In genomic region chr9:131185924-131186323, GRCh38 we compare ENCODE assay signal across 17 cellular contexts.
DNase-seq lines count a peak whose midpoint lies in the region; ATAC-seq and TF ChIP-seq lines count a peak whose summit lies in the region.
"Had no signal": no experiment of that assay in that cellular context is flagged by ENCODE, and none has a peak within 500 bp of the region (broad histone marks: within the 10 kb centered on the region; RNA-seq: fewer than 3 reads in every experiment).

No MANE protein-coding gene starts in this region.

- H3K4me1 ChIP-seq in heart left ventricle, result peaks cover 0 to 4% (median 0%) of the 10 kb centered on the region in 12 donors

- H3K36me3 ChIP-seq in heart left ventricle, result peaks cover 2 to 97% (median 74%) of the 10 kb centered on the region in 9 donors

- H3K4me3 ChIP-seq in heart left ventricle, result no peak overlapping the region
- H3K4me3 ChIP-seq: GM23338 had no signal

- intact Hi-C loops in heart left ventricle (cut with DNase I) (loop anchor here in 3 of 10 donors (5.0 to 10.0 kb wide), 3 partner anchors 41 to 89 kb away; partner anchors contain the start of gene FAM78A (in 1 of the 3)), Right ventricle myocardium inferior (cut with DNase I) (no loop called here), left ventricle myocardium superior (cut with micrococcal nuclease) (loop anchor here (10.0 kb wide), 1 partner anchor 79 kb away; no protein-coding TSS in a partner anchor)

- WGBS in heart left ventricle, 4 donors, result 60 to 63% (median 63%) methylated on average over 3 of the region's 3 CpGs

- H3K4me3 Mint-ChIP-seq in WTC11 (no peak overlapping the region), T-cell (no peak overlapping the region)
- H3K4me3 Mint-ChIP-seq: B cell; CD4-positive, CD25-positive, alpha-beta regulatory T cell; CD8-positive, alpha-beta memory T cell; GM23338 had no signal

- CTCF ChIA-PET in WTC11 (lab: Charles Lee), result interaction anchor here (1.0 kb wide), 1 partner anchor 151 kb away, joined by 3 read pairs; no protein-coding TSS in a partner anchor
- CTCF ChIA-PET in T-cell (lab: Charles Lee), result interaction anchor here in 1 of 2 donors (1.0 kb wide), 1 partner anchor 8 kb away, joined by 4 read pairs; no protein-coding TSS in a partner anchor

- peak; percentile 47 to 75 (median 67) for ATAC-seq in heart left ventricle
- no peak for ATAC-seq in Right ventricle myocardium inferior
- ATAC-seq in WTC11, result no peak
- ATAC-seq in left ventricle myocardium superior, result peak; percentile 87
- ATAC-seq in T-cell (replicated peaks in 1 of 4), result no peak
- ATAC-seq: GM23338 had no signal

- H3K4me1 Mint-ChIP-seq in WTC11 (no peaks in the 10 kb centered on the region), T-cell (peaks cover 5 to 14% (median 7%) of the 10 kb centered on the region in 3 donors)
- H3K4me1 Mint-ChIP-seq: GM23338 had no signal

- peak overlapping the region; percentile 31; the same call in 1 of the 2 replicates for H3K27ac Mint-ChIP-seq in WTC11
- no peak overlapping the region for H3K27ac Mint-ChIP-seq in T-cell
- H3K27ac Mint-ChIP-seq: B cell, GM23338 had no signal

- TF ChIP-seq CTCF in heart left ventricle (IDR thresholded peaks at IDR 0.05) (no peak), WTC11 (IDR thresholded peaks at IDR 0.05) (no peak)

- no peaks in the 10 kb centered on the region for H3K9me3 ChIP-seq in heart left ventricle

- H3K27ac ChIP-seq in heart left ventricle, result no peak overlapping the region
- H3K27ac ChIP-seq: HL-60 had no signal

- H3K27me3 ChIP-seq in heart left ventricle, result no peaks in the 10 kb centered on the region

- no peak for TF ChIP-seq POLR2A in heart left ventricle (IDR thresholded peaks at IDR 0.05)

- no peak for DNase-seq in heart left ventricle
- no peak for DNase-seq in Right ventricle myocardium inferior (ENCODE audit: missing footprints)
- no peak for DNase-seq in WTC11 (ENCODE audit: low spot score)
- no peak for DNase-seq in left ventricle myocardium superior
- DNase-seq in pons (ENCODE audit: low spot score), result peak; percentile 26
- DNase-seq in T-cell, result no peak
- DNase-seq in D341Med (ENCODE audit: low spot score), result no peak
- DNase-seq in NCI-H2029 treated with DMSO at 0.1 percent for 48 hours (lab: John Stamatoyannopoulos, UW), result no peak
- DNase-seq: 8988T; C1 segment of cervical spinal cord; CD4-positive, CD25-positive, alpha-beta regulatory T cell; CD8-positive, alpha-beta memory T cell; COR-L47; HCEC 1CT had no signal

- POLR2A ChIA-PET in WTC11 (lab: Charles Lee), result no interaction called here
- POLR2A ChIA-PET in T-cell (lab: Charles Lee), result interaction anchor here in 1 of 2 donors (0.6 kb wide), 1 partner anchor 1483 kb away, joined by 5 read pairs; no protein-coding TSS in a partner anchor

- H3K27me3 Mint-ChIP-seq in WTC11 (ENCODE audit: low read depth) (no peaks in the 10 kb centered on the region), T-cell (no peaks in the 10 kb centered on the region)
- H3K27me3 Mint-ChIP-seq: B cell; CD4-positive, CD25-positive, alpha-beta regulatory T cell; CD8-positive, alpha-beta memory T cell had no signal

- H3K36me3 Mint-ChIP-seq in WTC11, result peaks cover 27% of the 10 kb centered on the region
- H3K36me3 Mint-ChIP-seq in T-cell, result peaks cover 54% of the 10 kb centered on the region

- H3K9me3 Mint-ChIP-seq in WTC11 (no peaks in the 10 kb centered on the region), T-cell (no peaks in the 10 kb centered on the region)
- H3K9me3 Mint-ChIP-seq: CD4-positive, CD25-positive, alpha-beta regulatory T cell; CD8-positive, alpha-beta memory T cell; GM23338 had no signal

TF ChIP-seq in WTC11, 78 proteins besides CTCF, POLR2A, EP300 and RAD21 (continues in another document):
- TF ChIP-seq ZNF121 (CRISPR knock-in tag; IDR thresholded peaks at IDR 0.05) (no peak), AFF4 (CRISPR knock-in tag; IDR thresholded peaks at IDR 0.05; ENCODE audit: borderline replicate concordance) (no peak), ZNF425 (CRISPR knock-in tag; conservative IDR thresholded peaks at IDR 0.05) (no peak), NFYB (CRISPR knock-in tag; conservative IDR thresholded peaks at IDR 0.05; ENCODE audit: low read depth) (no peak), AR (CRISPR knock-in tag; IDR thresholded peaks at IDR 0.05) (no peak), NR2C2 (CRISPR knock-in tag; IDR thresholded peaks at IDR 0.05) (no peak), EMX1 (CRISPR knock-in tag; IDR thresholded peaks at IDR 0.05) (no peak), ATF2 (CRISPR knock-in tag; IDR thresholded peaks at IDR 0.05; ENCODE audit: borderline replicate concordance, low read depth) (no peak), ATF3 (CRISPR knock-in tag; conservative IDR thresholded peaks at IDR 0.05) (no peak), TCF7 (CRISPR knock-in tag; IDR thresholded peaks at IDR 0.05; ENCODE audit: low read depth) (no peak)

Comparison
In these comparisons a context has a peak if more than half of its experiments do, and no peak if none do; other contexts are left out.
1. ATAC-seq: peak in heart left ventricle (4 of 4) and left ventricle myocardium superior (single experiment); none in Right ventricle myocardium inferior (single experiment), WTC11 (single experiment) and T-cell (0 of 4).